Comparison of ENCODE assay signal across 20 cellular contexts in genomic region chr17:43146649-43147048, GRCh38. TPM values are rescaled to one million over a fixed set of nuclear protein-coding genes. Genes with fewer than 3 reads are reported as not detected.
DNase-seq lines count a peak whose midpoint lies in the region; ATAC-seq, FAIRE-seq and TF ChIP-seq lines count a peak whose summit lies in the region.
"Had no signal": no experiment of that assay in that cellular context is flagged by ENCODE, and none has a peak within 500 bp of the region (broad histone marks: within the 10 kb centered on the region; RNA-seq: fewer than 3 reads in every experiment).

No MANE protein-coding gene starts in this region.

- H3K27me3 Mint-ChIP-seq in endodermal cell (ENCODE audit: insufficient read depth), result no peaks in the 10 kb centered on the region
- H3K27me3 Mint-ChIP-seq: B cell; CD4-positive, alpha-beta T cell had no signal

- peak overlapping the region; percentile 55 for H3K27ac Mint-ChIP-seq in endodermal cell
- H3K27ac Mint-ChIP-seq: B cell; CD4-positive, alpha-beta T cell had no signal

- H3K36me3 ChIP-seq in H7 (replicated peaks; ENCODE audit: control insufficient read depth, insufficient read depth, low read length) (no peaks in the 10 kb centered on the region; the same call in 1 of the 2 replicates), endodermal cell (ENCODE audit: control insufficient read depth, insufficient read depth, low read length) (peaks cover 3% of the 10 kb centered on the region), osteoblast (ENCODE audit: insufficient read depth, low read length) (no peaks in the 10 kb centered on the region)
- H3K36me3 ChIP-seq: HAP-1 had no signal

- no peak overlapping the region for H3K9ac ChIP-seq in endodermal cell (ENCODE audit: extremely low read depth, low read length, poor library complexity, severe bottlenecking)

- no peak for DNase-seq in AG04450 (ENCODE audit: low read depth, low spot score)
- peak; percentile 70 for DNase-seq in H7
- DNase-seq in endodermal cell, result peak; percentile 67
- peak; percentile 36 for DNase-seq in osteoblast (ENCODE audit: insufficient read length, low spot score, missing footprints)
- DNase-seq in HTR-8/SVneo (ENCODE audit: insufficient read length, low spot score), result no peak
- DNase-seq in GM19239 (ENCODE audit: insufficient read length, low spot score), result no peak
- DNase-seq: ACHN; C1 segment of cervical spinal cord; Calu3; CD4-positive, alpha-beta T cell; DMS 273 treated with DMSO at 0.1 percent for 48 hours; DMS79; Karpas-422 had no signal

- POLR2A ChIA-PET in AG04450 (lab: Yijun Ruan, JAX), result interaction anchor here (0.7 kb wide), 1 partner anchor 30 kb away, joined by 16 read pairs; no protein-coding TSS in a partner anchor

- H3K27ac ChIP-seq in AG04450 (ENCODE audit: low read depth, low read length) (peak overlapping the region; percentile 11), endodermal cell (ENCODE audit: low read depth, low read length) (no peak overlapping the region), osteoblast (ENCODE audit: low read depth, low read length) (no peak overlapping the region)
- H3K27ac ChIP-seq: HL-60 had no signal

- H3K9me3 ChIP-seq in AG04450 (ENCODE audit: control insufficient read depth, insufficient read depth, low read length) (no peaks in the 10 kb centered on the region; the same call in 1 of the 2 replicates), endodermal cell (ENCODE audit: control insufficient read depth, low read length) (no peaks in the 10 kb centered on the region), osteoblast (ENCODE audit: low read depth, low read length) (no peaks in the 10 kb centered on the region)
- H3K9me3 ChIP-seq: HAP-1 had no signal

- peaks cover 7% of the 10 kb centered on the region for H3K4me1 Mint-ChIP-seq in endodermal cell
- H3K4me1 Mint-ChIP-seq: B cell had no signal

- CTCF ChIA-PET in AG04450 (lab: Charles Lee), result no interaction called here

- no peak for ATAC-seq in HG03196 (IDR thresholded peaks at IDR 0.05; ENCODE audit: unreplicated experiment)
- ATAC-seq: K562 had no signal

- H3K36me3 Mint-ChIP-seq in endodermal cell (ENCODE audit: low read depth), result peaks cover 16% of the 10 kb centered on the region

- WGBS in endodermal cell (ENCODE audit: insufficient coverage in 1 of 2, insufficient read length in 1 of 2), 2 experiments, result 65 to 70% methylated on average over 3 to 4 of the region's 4 CpGs

- FAIRE-seq in HTR-8/SVneo (lab: Jason Lieb, UNC), result no peak
- FAIRE-seq in GM19239 (lab: Jason Lieb, UNC), result no peak
- FAIRE-seq: G401.6, GM12891, K562 had no signal

- H3K4me3 Mint-ChIP-seq in endodermal cell, result no peak overlapping the region
- H3K4me3 Mint-ChIP-seq: B cell; CD4-positive, alpha-beta T cell had no signal

- TF ChIP-seq CTCF in AG04450 (IDR thresholded peaks at IDR 0.05; ENCODE audit: low read depth, low read length) (no peak), endodermal cell (conservative IDR thresholded peaks at IDR 0.05) (no peak), osteoblast (IDR thresholded peaks at IDR 0.05; ENCODE audit: extremely low read depth, low read depth, low read length) (no peak)

- H2AFZ ChIP-seq in osteoblast (ENCODE audit: low read length), result no peak overlapping the region

- no peaks in the 10 kb centered on the region for H3K79me2 ChIP-seq in osteoblast (ENCODE audit: insufficient read depth, low read length)

- no peak overlapping the region for H3K4me2 ChIP-seq in osteoblast (ENCODE audit: insufficient read depth, low read length)

- no peaks in the 10 kb centered on the region for H4K20me1 ChIP-seq in osteoblast (ENCODE audit: insufficient read depth, low read length)

- no peak overlapping the region for H3K4me3 ChIP-seq in AG04450 (ENCODE audit: low read depth, low read length)
- no peak overlapping the region for H3K4me3 ChIP-seq in H7 (ENCODE audit: insufficient read depth, low read depth, low read length)
- H3K4me3 ChIP-seq in endodermal cell (ENCODE audit: low read length), result no peak overlapping the region
- no peak overlapping the region for H3K4me3 ChIP-seq in osteoblast (ENCODE audit: insufficient read depth, low read length)
- H3K4me3 ChIP-seq: HAP-1, K562 had no signal

- H3K27me3 ChIP-seq in AG04450 (ENCODE audit: control insufficient read depth, insufficient read depth, low read length) (no peaks in the 10 kb centered on the region), H7 (ENCODE audit: control insufficient read depth, insufficient read depth, low read length) (no peaks in the 10 kb centered on the region), endodermal cell (ENCODE audit: control insufficient read depth, insufficient read depth, low read length, poor library complexity, severe bottlenecking) (no peaks in the 10 kb centered on the region), osteoblast (ENCODE audit: insufficient read depth, low read length) (no peaks in the 10 kb centered on the region)

- H3K4me1 ChIP-seq in endodermal cell (ENCODE audit: control insufficient read depth, insufficient read depth, low read length) (no peaks in the 10 kb centered on the region), osteoblast (ENCODE audit: insufficient read depth, low read length) (no peaks in the 10 kb centered on the region)
- H3K4me1 ChIP-seq: HAP-1 had no signal

- no peaks in the 10 kb centered on the region for H3K9me3 Mint-ChIP-seq in endodermal cell
- H3K9me3 Mint-ChIP-seq: CD4-positive, alpha-beta T cell had no signal

RNA-seq across cellular contexts. Expression of gene BRCA1, which starts 21.5 kb away (rescaled TPM):
- polyA plus RNA-seq in AG04450 (2011; rRNA removed), result 5.1 and 8.1 TPM in 2 replicates
- 15.2 and 17.5 TPM in 2 replicates for polyA minus RNA-seq in AG04450 (2011; rRNA and poly(A)+ RNA removed)
- 27.2 and 27.9 TPM in 2 replicates for total RNA-seq in H7 (2014; rRNA removed; shearing (Covaris generic))
- 10 to 100 TPM; 45.4 to 59.0 TPM for total RNA-seq in endodermal cell
- polyA plus RNA-seq in endodermal cell (2013, experiment 1 of 2), result 37.7 TPM
- 34.2 TPM for polyA plus RNA-seq in endodermal cell (2013, experiment 2 of 2)
- total RNA-seq in osteoblast, result 5.4 and 7.7 TPM in 2 replicates

RNA-seq across cellular contexts. Expression of gene NBR1, which starts 24.4 kb away (rescaled TPM):
- 103 and 107 TPM in 2 replicates for polyA plus RNA-seq in AG04450 (2011; rRNA removed)
- polyA minus RNA-seq in AG04450 (2011; rRNA and poly(A)+ RNA removed), result 128 and 139 TPM in 2 replicates
- 44.2 and 60.1 TPM in 2 replicates for total RNA-seq in H7 (2014; rRNA removed; shearing (Covaris generic))
- 10 to 100 TPM; 53.2 to 55.7 TPM for total RNA-seq in endodermal cell
- polyA plus RNA-seq in endodermal cell (2013, experiment 1 of 2), result 61.0 TPM
- 60.5 TPM for polyA plus RNA-seq in endodermal cell (2013, experiment 2 of 2)
- total RNA-seq in osteoblast, result 115 and 121 TPM in 2 replicates

Comparison
In these comparisons a context has a peak if more than half of its experiments do, and no peak if none do; other contexts are left out.
1. DNase-seq: peak in H7 (single experiment), endodermal cell (single experiment) and osteoblast (single experiment); none in AG04450 (single experiment), HTR-8/SVneo (single experiment) and GM19239 (single experiment).